25 cellular contexts compared by ENCODE assay signal in the genomic region with DNA sequence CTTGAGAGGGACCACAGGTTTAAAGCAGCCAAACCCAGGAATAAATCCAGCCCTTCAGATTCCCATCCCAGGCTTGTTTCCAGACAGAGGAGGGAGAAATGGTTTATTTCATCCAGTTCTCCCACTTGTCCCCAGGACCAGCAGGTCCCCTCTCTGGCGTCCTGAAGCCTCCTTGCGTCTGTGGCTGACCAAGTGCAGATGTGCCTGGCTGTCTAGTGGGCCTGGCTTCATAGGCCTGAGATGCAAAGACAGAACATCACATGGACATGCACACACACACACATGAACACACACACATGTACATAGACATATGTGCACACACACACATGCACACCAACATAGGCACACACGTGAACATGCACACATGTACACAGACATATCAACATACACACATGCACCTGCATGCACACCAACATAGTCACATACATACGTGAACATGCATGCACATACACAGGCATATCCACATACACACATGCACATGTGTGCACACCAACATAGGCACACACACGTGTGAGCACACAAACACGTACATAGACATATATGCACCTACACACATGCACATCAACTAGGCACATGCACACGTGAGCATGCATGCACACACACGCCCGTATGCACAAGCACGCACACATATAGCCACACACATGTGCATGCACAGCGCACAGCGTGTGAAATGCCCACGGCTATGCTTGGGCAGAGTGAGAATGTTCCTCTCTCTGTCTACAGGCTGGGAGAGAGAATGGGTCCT. TPM values are rescaled to one million over a fixed set of nuclear protein-coding genes. Genes with fewer than 3 reads are reported as not detected.
DNase-seq lines count a peak whose midpoint lies in the region; ATAC-seq, FAIRE-seq and TF ChIP-seq lines count a peak whose summit lies in the region.
"Had no signal": no experiment of that assay in that cellular context is flagged by ENCODE, and none has a peak within 500 bp of the region (broad histone marks: within the 10 kb centered on the region; RNA-seq: fewer than 3 reads in every experiment).

No MANE protein-coding gene starts in this region.

- no TSS peak for BruUV-seq in HepG2 (replicated peaks; lab: Mats Ljungman, UMichigan)

- H3K4me2 ChIP-seq in HepG2 (ENCODE audit: low read depth, low read length) (no peak overlapping the region), osteoblast (ENCODE audit: insufficient read depth, low read length) (no peak overlapping the region)
- H3K4me2 ChIP-seq: GM23338 had no signal

- no peak overlapping the region for H3K9ac ChIP-seq in HepG2 (ENCODE audit: insufficient read depth, low read depth, low read length)

- DNase-seq in HepG2 (ENCODE audit: low spot score) (no peak), right lobe of liver (no peak), HTR-8/SVneo (ENCODE audit: insufficient read length, low spot score) (no peak), osteoblast (ENCODE audit: insufficient read length, low spot score, missing footprints) (peak; percentile 58), G401 (ENCODE audit: low spot score) (no peak), DMS79 (lab: John Stamatoyannopoulos, UW) (no peak)
- DNase-seq: Calu3, DMS153, HCEC 1CT, Karpas-422, NCI-H1092, NCI-H1417 treated with DMSO at 0.1 percent for 48 hours, NCI-H1694 treated with DMSO at 0.1 percent for 48 hours, NCI-H2081, NCI-H2227 treated with DMSO at 0.1 percent for 48 hours, NCI-H69, RPMI8226, SHP77 had no signal

- H3K9me3 Mint-ChIP-seq in stimulated activated memory B cell treated with anti-CD40 and anti-IgM and Interleukin-4, amounts not matched to agents 10 μg/mL and 1 μg/mL and 100 μg/mL, for 72 hours: peaks cover 5% of the 10 kb centered on the region

- TF ChIP-seq CTCF in HepG2 (CRISPR knock-in tag; IDR thresholded peaks at IDR 0.05): no peak
- TF ChIP-seq CTCF in right lobe of liver (IDR thresholded peaks at IDR 0.05): no peak
- TF ChIP-seq CTCF in osteoblast (IDR thresholded peaks at IDR 0.05; ENCODE audit: extremely low read depth, low read depth, low read length): no peak

- POLR2A ChIA-PET in HepG2 (lab: Yijun Ruan, JAX): no interaction called here

- TF ChIP-seq EP300 in HepG2 (IDR thresholded peaks at IDR 0.05; ENCODE audit: low read depth in 2 of 2, low read length in 2 of 2) (no peak), HepG2 (CRISPR knock-in tag; IDR thresholded peaks at IDR 0.05; ENCODE audit: borderline replicate concordance) (no peak)

- H3K9me3 ChIP-seq in HepG2 (ENCODE audit: low read length) (no peaks in the 10 kb centered on the region), right lobe of liver (no peaks in the 10 kb centered on the region), osteoblast (ENCODE audit: low read depth, low read length) (no peaks in the 10 kb centered on the region)

- no peaks in the 10 kb centered on the region for H3K36me3 ChIP-seq in HepG2 (replicated peaks in 1 of 2; ENCODE audit: control insufficient read depth in 1 of 2, insufficient read depth in 2 of 2, low read length in 2 of 2)
- no peaks in the 10 kb centered on the region for H3K36me3 ChIP-seq in right lobe of liver
- H3K36me3 ChIP-seq in osteoblast (ENCODE audit: insufficient read depth, low read length): no peaks in the 10 kb centered on the region

- no peaks in the 10 kb centered on the region for H3K36me3 Mint-ChIP-seq in stimulated activated memory B cell treated with anti-CD40 and anti-IgM and Interleukin-4, amounts not matched to agents 10 μg/mL and 1 μg/mL and 100 μg/mL, for 72 hours
- H3K36me3 Mint-ChIP-seq: CD14-positive monocyte had no signal

- H3K4me3 Mint-ChIP-seq in stimulated activated memory B cell treated with anti-CD40 and anti-IgM and Interleukin-4, amounts not matched to agents 10 μg/mL and 1 μg/mL and 100 μg/mL, for 72 hours: no peak overlapping the region
- H3K4me3 Mint-ChIP-seq: CD14-positive monocyte, GM23338 had no signal

- H3K79me2 ChIP-seq in HepG2 (ENCODE audit: insufficient read depth, low read length) (no peaks in the 10 kb centered on the region), osteoblast (ENCODE audit: insufficient read depth, low read length) (no peaks in the 10 kb centered on the region)

- CTCF ChIA-PET in HepG2 (lab: Yijun Ruan, JAX; ENCODE audit: low intra/inter-chr PET ratio, low total read pairs): no interaction called here

- TF ChIP-seq POLR2A in HepG2 (IDR thresholded peaks at IDR 0.05; ENCODE audit: insufficient read depth in 1 of 2, low read depth in 2 of 2, low read length in 2 of 2) (no peak), right lobe of liver (IDR thresholded peaks at IDR 0.05) (no peak)

- H2AFZ ChIP-seq in HepG2 (ENCODE audit: low read length) (no peak overlapping the region), osteoblast (ENCODE audit: low read length) (no peak overlapping the region)
- H2AFZ ChIP-seq: GM23338 had no signal

- ATAC-seq in HepG2 (no peak), right lobe of liver (no peak)
- no peak for ATAC-seq in stimulated activated memory B cell treated with anti-CD40 and anti-IgM and Interleukin-4, amounts not matched to agents 10 μg/mL and 1 μg/mL and 100 μg/mL, for 72 hours
- ATAC-seq: GM23338 had no signal

- in situ Hi-C loops in HepG2 (cut with HindIII; ENCODE audit: extremely low pct_ligation_motif_present, low pct_unique_long_range_greater_than_20kb): no loop called here
- in situ Hi-C loops in G401 (cut with HindIII; ENCODE audit: low sequenced_read_pairs): no loop called here

- H3K4me1 ChIP-seq in HepG2 (ENCODE audit: insufficient read depth, low read length) (peaks cover 2% of the 10 kb centered on the region; the same call in 1 of the 2 replicates), right lobe of liver (no peaks in the 10 kb centered on the region), osteoblast (ENCODE audit: insufficient read depth, low read length) (no peaks in the 10 kb centered on the region)

- H3K4me1 Mint-ChIP-seq in stimulated activated memory B cell treated with anti-CD40 and anti-IgM and Interleukin-4, amounts not matched to agents 10 μg/mL and 1 μg/mL and 100 μg/mL, for 72 hours: no peaks in the 10 kb centered on the region
- H3K4me1 Mint-ChIP-seq: CD14-positive monocyte, GM23338 had no signal

- no peak for TF ChIP-seq RAD21 in HepG2 (CRISPR knock-in tag; IDR thresholded peaks at IDR 0.05)

- no peak overlapping the region for H3K27ac Mint-ChIP-seq in stimulated activated memory B cell treated with anti-CD40 and anti-IgM and Interleukin-4, amounts not matched to agents 10 μg/mL and 1 μg/mL and 100 μg/mL, for 72 hours
- H3K27ac Mint-ChIP-seq: GM23338 had no signal

- H4K20me1 ChIP-seq in HepG2 (ENCODE audit: insufficient read depth, low read length): no peaks in the 10 kb centered on the region
- H4K20me1 ChIP-seq in osteoblast (ENCODE audit: insufficient read depth, low read length): no peaks in the 10 kb centered on the region

- FAIRE-seq in HepG2 (lab: Jason Lieb, UNC) (no peak), HTR-8/SVneo (lab: Jason Lieb, UNC) (peak; percentile 99)
- FAIRE-seq: A204.1 had no signal

- intact Hi-C loops in HepG2 (cut with micrococcal nuclease; ENCODE audit: unreplicated experiment) (no loop called here), right lobe of liver (cut with DNase I) (loop anchor here in 1 of 2 donors (10.0 kb wide), 1 partner anchor 64 kb away; no protein-coding TSS in a partner anchor)

- WGBS in HepG2 (ENCODE audit: low lambda C conversion rate): 66% methylated on average over 8 of the region's 13 CpGs
- 82% methylated on average over 2 of the region's 13 CpGs for WGBS in right lobe of liver (ENCODE audit: insufficient coverage, low coverage, low lambda C conversion rate, missing lambda C conversion rate)

- peaks cover 4 to 34% of the 10 kb centered on the region in 2 experiments; a peak in 3 of 5 replicates for H3K27me3 ChIP-seq in HepG2 (ENCODE audit: control insufficient read depth in 1 of 2, insufficient read depth in 2 of 2, low read length in 2 of 2)
- no peaks in the 10 kb centered on the region for H3K27me3 ChIP-seq in right lobe of liver
- peaks cover 3% of the 10 kb centered on the region for H3K27me3 ChIP-seq in osteoblast (ENCODE audit: insufficient read depth, low read length)

- H3K27ac ChIP-seq in HepG2 (ENCODE audit: extremely low read length, insufficient read depth, low read length): no peak overlapping the region
- H3K27ac ChIP-seq in right lobe of liver: no peak overlapping the region
- H3K27ac ChIP-seq in osteoblast (ENCODE audit: low read depth, low read length): no peak overlapping the region

- peaks cover 24% of the 10 kb centered on the region for H3K27me3 Mint-ChIP-seq in stimulated activated memory B cell treated with anti-CD40 and anti-IgM and Interleukin-4, amounts not matched to agents 10 μg/mL and 1 μg/mL and 100 μg/mL, for 72 hours

- H3K4me3 ChIP-seq in HepG2 (replicated peaks in 1 of 3; ENCODE audit: insufficient read depth in 1 of 3, low read depth in 2 of 3, low read length in 3 of 3) (no peak overlapping the region), right lobe of liver (no peak overlapping the region), osteoblast (ENCODE audit: insufficient read depth, low read length) (no peak overlapping the region)
- H3K4me3 ChIP-seq: GM23338 had no signal

TF ChIP-seq in HepG2, 621 proteins besides CTCF, POLR2A, EP300 and RAD21 (continues in another document):
- TF ChIP-seq SMARCC2 (IDR thresholded peaks at IDR 0.05): no peak

RNA-seq across cellular contexts. Expression of a gene that starts 10.7 kb away (rescaled TPM):
- total RNA-seq in HepG2 (2016; rRNA removed; fragmentation: Illumina TruSeq; extraction: Trizol) (not detected in 2 replicates), right lobe of liver (not detected), osteoblast (not detected in 2 replicates)
- total RNA-seq in HepG2 (2016; cell fraction: cytosol; rRNA removed; fragmentation: Illumina TruSeq; extraction: Trizol; ENCODE audit: low read depth): not detected in 2 replicates
- not detected in 2 replicates for total RNA-seq in HepG2 (2016; cell fraction: insoluble cytoplasmic fraction; rRNA removed; fragmentation: Illumina TruSeq; extraction: Trizol)
- total RNA-seq in HepG2 (2016; cell fraction: membrane; rRNA removed; fragmentation: Illumina TruSeq; extraction: Trizol): not detected in 2 replicates
- total RNA-seq in HepG2 (2016; cell fraction: nucleus; rRNA removed; fragmentation: Illumina TruSeq; extraction: Trizol): not detected in 2 replicates
- not detected in 2 replicates for polyA plus RNA-seq in HepG2 (2011; rRNA removed)
- not detected in 2 replicates for polyA plus RNA-seq in HepG2 (2011; cell fraction: cytosol; rRNA removed)
- not detected in 2 replicates for polyA plus RNA-seq in HepG2 (2011; cell fraction: nucleus; rRNA removed)
- polyA plus RNA-seq in HepG2 (2012): not detected in 2 replicates
- not detected in 2 replicates for polyA plus RNA-seq in HepG2 (2016; cell fraction: cytosol; fragmentation: Illumina TruSeq; extraction: Trizol; ENCODE audit: low read depth)
- polyA plus RNA-seq in HepG2 (2016; cell fraction: insoluble cytoplasmic fraction; fragmentation: Illumina TruSeq; extraction: Trizol; ENCODE audit: low read depth): not detected in 2 replicates
- not detected in 2 replicates for polyA plus RNA-seq in HepG2 (2016; cell fraction: membrane; fragmentation: Illumina TruSeq; extraction: Trizol; ENCODE audit: low read depth)
- not detected in 2 replicates for polyA plus RNA-seq in HepG2 (2016; cell fraction: nucleus; fragmentation: Illumina TruSeq; extraction: Trizol; ENCODE audit: insufficient read depth, low read depth)
- polyA minus RNA-seq in HepG2 (2011; rRNA and poly(A)+ RNA removed; ENCODE audit: low replicate concordance): not detected in 2 replicates
- polyA minus RNA-seq in HepG2 (2011; cell fraction: cytosol; rRNA and poly(A)+ RNA removed): not detected in 2 replicates
- not detected in 2 replicates for polyA minus RNA-seq in HepG2 (2011; cell fraction: nucleus; rRNA and poly(A)+ RNA removed)
- not detected in 2 replicates for total RNA-seq in G401 (2014; rRNA removed; shearing (Covaris generic))
- total RNA-seq: Calu3, GM23338, NCI-H460, SK-MEL-5 had no signal
- polyA plus RNA-seq: AG04450, CD14-positive monocyte, GM23338 had no signal
